ENCODE assay signal across 8 cellular contexts in the genomic region with DNA sequence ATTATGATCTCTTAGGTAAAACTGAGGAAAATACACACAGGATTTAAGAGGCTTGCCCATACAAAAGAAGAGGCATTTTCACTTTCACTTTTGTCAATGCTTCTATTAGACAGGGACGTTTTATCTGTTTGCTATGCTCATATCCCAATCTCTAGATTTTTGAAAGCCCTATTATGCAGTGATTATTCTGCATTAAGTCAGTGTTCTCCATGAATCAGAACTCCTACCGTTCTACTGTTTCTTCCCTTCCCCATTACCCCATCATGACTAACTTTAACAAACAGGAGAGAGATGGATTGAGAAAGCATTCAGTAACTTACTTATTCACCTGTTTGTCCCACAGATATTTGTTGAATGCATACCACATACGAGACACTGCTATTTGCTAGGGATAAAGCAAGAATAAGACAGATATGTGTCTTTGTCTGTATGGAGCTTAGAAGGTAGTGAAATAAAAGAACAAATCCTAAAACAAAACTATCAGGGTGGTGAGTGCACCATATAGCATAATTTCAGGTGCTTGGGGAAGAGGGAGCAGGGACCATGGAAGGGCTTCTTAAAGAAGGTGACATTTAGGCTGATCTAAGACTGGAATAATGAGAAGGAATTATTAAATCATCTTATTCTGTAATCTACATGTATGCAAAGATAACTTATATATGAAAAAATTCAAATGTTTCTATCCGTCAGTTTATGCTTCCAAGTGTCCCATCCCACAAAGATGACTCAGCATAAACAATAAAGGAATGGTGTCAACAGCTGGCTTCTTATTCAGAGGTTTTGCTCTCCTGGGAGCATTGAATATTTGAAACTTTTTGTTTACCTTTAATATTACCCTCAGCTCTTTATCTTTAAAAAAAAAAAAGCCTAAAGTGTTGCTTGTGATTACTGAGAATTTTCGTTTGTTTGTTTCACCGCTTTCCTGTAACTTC.
A peak's percentile ranks its signal among the peaks of the same experiment; 100 is the strongest.
DNase-seq lines count a peak whose midpoint lies in the region; ATAC-seq lines count a peak whose summit lies in the region.

No MANE protein-coding gene starts in this region.

- H3K9me3 Mint-ChIP-seq in activated CD8-positive, alpha-beta memory T cell treated with anti-CD3 and anti-CD28 coated beads, Interleukin-2, amount 10 ng/mL, durations not matched to agents 7 days and 5 days (ENCODE audit: low read depth), result peaks cover 2% of the 10 kb centered on the region

- CTCF ChIA-PET in activated CD8-positive, alpha-beta memory T cell treated with anti-CD3 and anti-CD28 coated beads, Interleukin-2, amount 10 ng/mL, durations not matched to agents 7 days and 5 days (lab: Charles Lee), result no interaction called here

- no peak for DNase-seq in activated CD8-positive, alpha-beta memory T cell treated with anti-CD3 and anti-CD28 coated beads, Interleukin-2, amount 10 ng/mL, durations not matched to agents 7 days and 5 days
- no peak for DNase-seq in activated CD8-positive, alpha-beta memory T cell treated with anti-CD3 and anti-CD28 coated beads for 24 hours
- DNase-seq in SK-MEL-5 (ENCODE audit: low read depth, low spot score) (peak; percentile 10), fibroblast of peridontal ligament (ENCODE audit: extremely low read depth) (peak; percentile 42), superior temporal gyrus (ENCODE audit: extremely low spot score) (peak; percentile 42), DMS 273 treated with DMSO at 0.1 percent for 48 hours (lab: John Stamatoyannopoulos, UW) (no peak), SKM-1 (lab: John Stamatoyannopoulos, UW; ENCODE audit: unreplicated experiment) (no peak)

- H3K4me3 Mint-ChIP-seq in activated CD8-positive, alpha-beta memory T cell treated with anti-CD3 and anti-CD28 coated beads, Interleukin-2, amount 10 ng/mL, durations not matched to agents 7 days and 5 days, result peak overlapping the region; percentile 75

- peaks cover 8% of the 10 kb centered on the region for H3K4me1 Mint-ChIP-seq in activated CD8-positive, alpha-beta memory T cell treated with anti-CD3 and anti-CD28 coated beads, Interleukin-2, amount 10 ng/mL, durations not matched to agents 7 days and 5 days

- H3K36me3 Mint-ChIP-seq in activated CD8-positive, alpha-beta memory T cell treated with anti-CD3 and anti-CD28 coated beads, Interleukin-2, amount 10 ng/mL, durations not matched to agents 7 days and 5 days, result peaks cover 1% of the 10 kb centered on the region

- H3K27me3 Mint-ChIP-seq in activated CD8-positive, alpha-beta memory T cell treated with anti-CD3 and anti-CD28 coated beads, Interleukin-2, amount 10 ng/mL, durations not matched to agents 7 days and 5 days, result no peaks in the 10 kb centered on the region

- ATAC-seq in activated CD8-positive, alpha-beta memory T cell treated with anti-CD3 and anti-CD28 coated beads, Interleukin-2, amount 10 ng/mL, durations not matched to agents 7 days and 5 days, result peak; percentile 64
- peak; percentile 85 for ATAC-seq in HG02943 (IDR thresholded peaks at IDR 0.05; ENCODE audit: low read depth, unreplicated experiment)

- H3K27ac Mint-ChIP-seq in activated CD8-positive, alpha-beta memory T cell treated with anti-CD3 and anti-CD28 coated beads, Interleukin-2, amount 10 ng/mL, durations not matched to agents 7 days and 5 days, result peak overlapping the region; percentile 69

- in situ Hi-C loops in SK-MEL-5 (cut with HindIII; ENCODE audit: low pct_unique_long_range_greater_than_20kb, low sequenced_read_pairs), result no loop called here

Comparison
In these comparisons a context has a peak if more than half of its experiments do, and no peak if none do; other contexts are left out.
1. DNase-seq: peak in SK-MEL-5 (single experiment), fibroblast of peridontal ligament (single experiment) and superior temporal gyrus (single experiment); none in activated CD8-positive, alpha-beta memory T cell treated with anti-CD3 and anti-CD28 coated beads, Interleukin-2, amount 10 ng/mL, durations not matched to agents 7 days and 5 days (single experiment), activated CD8-positive, alpha-beta memory T cell treated with anti-CD3 and anti-CD28 coated beads for 24 hours (single experiment), DMS 273 treated with DMSO at 0.1 percent for 48 hours (single experiment) and SKM-1 (single experiment).